1 cellular context compared by ENCODE assay signal in the genomic region with DNA sequence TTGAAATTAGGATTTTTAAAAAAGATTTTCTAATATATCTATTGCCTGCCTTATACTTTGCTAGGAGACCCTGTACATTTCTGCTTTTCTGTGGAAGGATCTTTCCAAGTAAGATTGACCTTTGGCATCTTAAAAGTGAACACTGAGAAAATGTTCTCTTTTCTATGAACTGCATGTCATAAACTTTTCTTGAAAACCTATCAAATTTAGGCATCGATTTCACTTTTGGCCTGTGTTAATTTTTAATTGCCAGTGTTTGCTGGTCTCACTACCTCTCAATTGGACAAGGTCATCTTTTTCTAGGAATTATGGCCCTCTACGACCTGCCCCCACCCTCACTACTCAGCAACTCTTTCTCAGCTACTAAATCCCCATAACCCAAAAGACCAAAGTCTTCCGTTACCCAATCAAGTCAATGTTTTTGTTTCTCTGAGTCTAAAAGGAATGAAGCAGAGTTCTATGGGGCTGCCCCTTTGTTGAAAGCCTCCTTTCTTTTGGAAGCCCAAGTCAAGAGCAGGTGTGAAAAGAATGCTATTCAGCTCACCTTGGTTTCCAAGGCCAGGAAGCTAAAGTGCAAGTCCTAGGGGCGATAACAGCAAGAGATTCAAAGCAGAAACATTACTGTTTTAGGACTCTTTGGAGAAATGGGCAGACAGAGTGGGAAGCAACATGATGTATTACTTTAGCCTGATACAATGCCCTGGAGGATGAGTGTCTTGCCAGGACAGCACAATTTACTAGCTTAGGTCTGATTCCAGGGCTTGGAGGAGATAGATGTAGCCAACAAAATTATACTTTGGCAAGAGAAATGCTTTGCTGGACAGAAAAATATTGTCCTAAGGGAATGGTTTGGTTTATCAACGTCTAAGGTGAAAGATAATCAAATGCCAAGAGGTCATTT.
TF ChIP-seq lines count a peak whose summit lies in the region.

No MANE protein-coding gene starts in this region.

TF ChIP-seq in K562, 482 proteins besides CTCF, POLR2A, EP300 and RAD21 (continued from another document):
- TF ChIP-seq, protein P1, sequence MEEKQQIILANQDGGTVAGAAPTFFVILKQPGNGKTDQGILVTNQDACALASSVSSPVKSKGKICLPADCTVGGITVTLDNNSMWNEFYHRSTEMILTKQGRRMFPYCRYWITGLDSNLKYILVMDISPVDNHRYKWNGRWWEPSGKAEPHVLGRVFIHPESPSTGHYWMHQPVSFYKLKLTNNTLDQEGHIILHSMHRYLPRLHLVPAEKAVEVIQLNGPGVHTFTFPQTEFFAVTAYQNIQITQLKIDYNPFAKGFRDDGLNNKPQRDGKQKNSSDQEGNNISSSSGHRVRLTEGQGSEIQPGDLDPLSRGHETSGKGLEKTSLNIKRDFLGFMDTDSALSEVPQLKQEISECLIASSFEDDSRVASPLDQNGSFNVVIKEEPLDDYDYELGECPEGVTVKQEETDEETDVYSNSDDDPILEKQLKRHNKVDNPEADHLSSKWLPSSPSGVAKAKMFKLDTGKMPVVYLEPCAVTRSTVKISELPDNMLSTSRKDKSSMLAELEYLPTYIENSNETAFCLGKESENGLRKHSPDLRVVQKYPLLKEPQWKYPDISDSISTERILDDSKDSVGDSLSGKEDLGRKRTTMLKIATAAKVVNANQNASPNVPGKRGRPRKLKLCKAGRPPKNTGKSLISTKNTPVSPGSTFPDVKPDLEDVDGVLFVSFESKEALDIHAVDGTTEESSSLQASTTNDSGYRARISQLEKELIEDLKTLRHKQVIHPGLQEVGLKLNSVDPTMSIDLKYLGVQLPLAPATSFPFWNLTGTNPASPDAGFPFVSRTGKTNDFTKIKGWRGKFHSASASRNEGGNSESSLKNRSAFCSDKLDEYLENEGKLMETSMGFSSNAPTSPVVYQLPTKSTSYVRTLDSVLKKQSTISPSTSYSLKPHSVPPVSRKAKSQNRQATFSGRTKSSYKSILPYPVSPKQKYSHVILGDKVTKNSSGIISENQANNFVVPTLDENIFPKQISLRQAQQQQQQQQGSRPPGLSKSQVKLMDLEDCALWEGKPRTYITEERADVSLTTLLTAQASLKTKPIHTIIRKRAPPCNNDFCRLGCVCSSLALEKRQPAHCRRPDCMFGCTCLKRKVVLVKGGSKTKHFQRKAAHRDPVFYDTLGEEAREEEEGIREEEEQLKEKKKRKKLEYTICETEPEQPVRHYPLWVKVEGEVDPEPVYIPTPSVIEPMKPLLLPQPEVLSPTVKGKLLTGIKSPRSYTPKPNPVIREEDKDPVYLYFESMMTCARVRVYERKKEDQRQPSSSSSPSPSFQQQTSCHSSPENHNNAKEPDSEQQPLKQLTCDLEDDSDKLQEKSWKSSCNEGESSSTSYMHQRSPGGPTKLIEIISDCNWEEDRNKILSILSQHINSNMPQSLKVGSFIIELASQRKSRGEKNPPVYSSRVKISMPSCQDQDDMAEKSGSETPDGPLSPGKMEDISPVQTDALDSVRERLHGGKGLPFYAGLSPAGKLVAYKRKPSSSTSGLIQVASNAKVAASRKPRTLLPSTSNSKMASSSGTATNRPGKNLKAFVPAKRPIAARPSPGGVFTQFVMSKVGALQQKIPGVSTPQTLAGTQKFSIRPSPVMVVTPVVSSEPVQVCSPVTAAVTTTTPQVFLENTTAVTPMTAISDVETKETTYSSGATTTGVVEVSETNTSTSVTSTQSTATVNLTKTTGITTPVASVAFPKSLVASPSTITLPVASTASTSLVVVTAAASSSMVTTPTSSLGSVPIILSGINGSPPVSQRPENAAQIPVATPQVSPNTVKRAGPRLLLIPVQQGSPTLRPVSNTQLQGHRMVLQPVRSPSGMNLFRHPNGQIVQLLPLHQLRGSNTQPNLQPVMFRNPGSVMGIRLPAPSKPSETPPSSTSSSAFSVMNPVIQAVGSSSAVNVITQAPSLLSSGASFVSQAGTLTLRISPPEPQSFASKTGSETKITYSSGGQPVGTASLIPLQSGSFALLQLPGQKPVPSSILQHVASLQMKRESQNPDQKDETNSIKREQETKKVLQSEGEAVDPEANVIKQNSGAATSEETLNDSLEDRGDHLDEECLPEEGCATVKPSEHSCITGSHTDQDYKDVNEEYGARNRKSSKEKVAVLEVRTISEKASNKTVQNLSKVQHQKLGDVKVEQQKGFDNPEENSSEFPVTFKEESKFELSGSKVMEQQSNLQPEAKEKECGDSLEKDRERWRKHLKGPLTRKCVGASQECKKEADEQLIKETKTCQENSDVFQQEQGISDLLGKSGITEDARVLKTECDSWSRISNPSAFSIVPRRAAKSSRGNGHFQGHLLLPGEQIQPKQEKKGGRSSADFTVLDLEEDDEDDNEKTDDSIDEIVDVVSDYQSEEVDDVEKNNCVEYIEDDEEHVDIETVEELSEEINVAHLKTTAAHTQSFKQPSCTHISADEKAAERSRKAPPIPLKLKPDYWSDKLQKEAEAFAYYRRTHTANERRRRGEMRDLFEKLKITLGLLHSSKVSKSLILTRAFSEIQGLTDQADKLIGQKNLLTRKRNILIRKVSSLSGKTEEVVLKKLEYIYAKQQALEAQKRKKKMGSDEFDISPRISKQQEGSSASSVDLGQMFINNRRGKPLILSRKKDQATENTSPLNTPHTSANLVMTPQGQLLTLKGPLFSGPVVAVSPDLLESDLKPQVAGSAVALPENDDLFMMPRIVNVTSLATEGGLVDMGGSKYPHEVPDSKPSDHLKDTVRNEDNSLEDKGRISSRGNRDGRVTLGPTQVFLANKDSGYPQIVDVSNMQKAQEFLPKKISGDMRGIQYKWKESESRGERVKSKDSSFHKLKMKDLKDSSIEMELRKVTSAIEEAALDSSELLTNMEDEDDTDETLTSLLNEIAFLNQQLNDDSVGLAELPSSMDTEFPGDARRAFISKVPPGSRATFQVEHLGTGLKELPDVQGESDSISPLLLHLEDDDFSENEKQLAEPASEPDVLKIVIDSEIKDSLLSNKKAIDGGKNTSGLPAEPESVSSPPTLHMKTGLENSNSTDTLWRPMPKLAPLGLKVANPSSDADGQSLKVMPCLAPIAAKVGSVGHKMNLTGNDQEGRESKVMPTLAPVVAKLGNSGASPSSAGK (IDR thresholded peaks at IDR 0.05), result peak; percentile 34; the same call in 1 of the 2 replicates
- TF ChIP-seq NR2C1 (IDR thresholded peaks at IDR 0.05) (no peak), NR2C1 (tag; IDR thresholded peaks at IDR 0.05) (peak; percentile 30; the same call in 1 of the 2 replicates), ZNF830 (CRISPR knock-in tag; IDR thresholded peaks at IDR 0.05) (no peak)
